Comparison of ENCODE assay signal across 19 cellular contexts in the genomic region with DNA sequence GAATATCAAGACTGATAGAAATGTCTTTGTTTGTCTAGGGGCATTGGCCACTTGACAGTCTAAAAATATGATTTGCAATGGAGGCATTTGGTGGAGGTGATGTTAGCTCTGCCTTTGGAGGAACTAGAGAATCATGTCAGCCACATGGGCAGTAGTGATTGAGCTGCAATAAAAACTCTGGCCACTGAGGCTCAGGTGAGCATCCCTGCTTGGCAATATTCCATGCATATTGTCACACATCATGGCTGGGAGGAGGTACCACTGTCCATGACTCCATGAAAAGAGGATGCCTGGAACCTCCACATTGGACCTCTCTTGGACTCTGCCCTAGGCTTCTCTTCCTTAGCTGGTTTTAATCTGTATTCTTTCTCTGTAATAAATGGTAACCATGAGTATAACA.
"Had no signal": no experiment of that assay in that cellular context is flagged by ENCODE, and none has a peak within 500 bp of the region (broad histone marks: within the 10 kb centered on the region; RNA-seq: fewer than 3 reads in every experiment).

No MANE protein-coding gene starts in this region.

- H3K9me3 Mint-ChIP-seq: activated CD4-positive, alpha-beta T cell treated with anti-CD3 and anti-CD28 coated beads, Interleukin-2, amount 10 ng/mL, durations not matched to agents 24 days and 14 days had no signal

- DNase-seq: activated CD4-positive, alpha-beta memory T cell treated with anti-CD3 and anti-CD28 coated beads, Interleukin-2, amount 10 ng/mL, durations not matched to agents 7 days and 5 days; activated CD4-positive, alpha-beta T cell treated with anti-CD3 and anti-CD28 coated beads, Interleukin-2, amount 10 ng/mL, durations not matched to agents 24 days and 14 days; activated CD4-positive, CD25-positive, alpha-beta regulatory T cell treated with anti-CD3 and anti-CD28 coated beads, Interleukin-2, amount 50 U/mL, for 72 hours; activated effector memory CD4-positive, alpha-beta T cell treated with Interleukin-2 at 50 U/mL for 16 hours; activated naive CD4-positive, alpha-beta T cell treated with anti-CD3 and anti-CD28 coated beads, Interleukin-2, amount 10 ng/mL, durations not matched to agents 7 days and 5 days; activated T-cell treated with anti-CD3 and anti-CD28 coated beads, Interleukin-2, amount 50 U/mL, for 48 hours; central memory CD4-positive, alpha-beta T cell; foreskin keratinocyte; heart left ventricle; hypothalamus; immature natural killer cell; kidney; midbrain; naive thymus-derived CD8-positive, alpha-beta T cell; stimulated activated CD4-positive, alpha-beta T cell treated with anti-CD3 and anti-CD28 coated beads, Interleukin-1b, Interleukin-23, amount 100 ng/mL, for 48 hours; stimulated activated naive CD4-positive, alpha-beta T cell treated with Interleukin-2 at 50 U/mL for 16 hours; T-helper 17 cell; T1000; WERI-Rb-1 had no signal

- H3K4me3 Mint-ChIP-seq: activated CD4-positive, alpha-beta memory T cell treated with anti-CD3 and anti-CD28 coated beads, Interleukin-2, amount 10 ng/mL, durations not matched to agents 7 days and 5 days; activated CD4-positive, alpha-beta T cell treated with anti-CD3 and anti-CD28 coated beads, Interleukin-2, amount 10 ng/mL, durations not matched to agents 24 days and 14 days; activated naive CD4-positive, alpha-beta T cell treated with anti-CD3 and anti-CD28 coated beads, Interleukin-2, amount 10 ng/mL, durations not matched to agents 7 days and 5 days; immature natural killer cell; T-helper 17 cell had no signal

- FAIRE-seq: kidney had no signal

- ATAC-seq: foreskin keratinocyte; heart left ventricle; naive thymus-derived CD8-positive, alpha-beta T cell; T-helper 17 cell had no signal

- H3K36me3 Mint-ChIP-seq: activated naive CD4-positive, alpha-beta T cell treated with anti-CD3 and anti-CD28 coated beads, Interleukin-2, amount 10 ng/mL, durations not matched to agents 7 days and 5 days had no signal

- H3K27ac Mint-ChIP-seq: activated CD4-positive, alpha-beta memory T cell treated with anti-CD3 and anti-CD28 coated beads, Interleukin-2, amount 10 ng/mL, durations not matched to agents 7 days and 5 days; activated naive CD4-positive, alpha-beta T cell treated with anti-CD3 and anti-CD28 coated beads, Interleukin-2, amount 10 ng/mL, durations not matched to agents 7 days and 5 days; immature natural killer cell had no signal
